Comparison of ENCODE assay signal across 20 cellular contexts in the genomic region with DNA sequence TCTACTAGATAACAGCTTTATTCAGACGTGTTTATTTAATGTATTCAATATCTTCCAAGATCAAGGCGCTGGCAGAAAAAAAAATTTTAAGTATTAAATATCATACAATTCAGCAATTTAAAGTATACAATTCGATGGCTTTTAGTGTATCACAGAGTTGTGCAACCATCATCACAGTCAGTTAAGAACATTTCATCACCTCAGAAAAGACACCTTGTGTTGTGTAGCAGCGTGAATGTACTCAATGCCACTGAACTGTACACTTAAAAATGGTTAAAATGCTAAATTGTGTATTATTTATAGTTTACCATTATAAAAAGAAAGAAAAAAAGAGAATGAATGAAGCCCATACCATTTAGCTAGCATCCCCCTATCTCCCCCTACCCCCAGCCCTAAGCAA.
DNase-seq lines count a peak whose midpoint lies in the region; ATAC-seq, FAIRE-seq and TF ChIP-seq lines count a peak whose summit lies in the region.
"Had no signal": no experiment of that assay in that cellular context is flagged by ENCODE, and none has a peak within 500 bp of the region (broad histone marks: within the 10 kb centered on the region; RNA-seq: fewer than 3 reads in every experiment).

No MANE protein-coding gene starts in this region.

- H3K27ac Mint-ChIP-seq in MCF 10A (ENCODE audit: low read depth, unreplicated experiment), result peak overlapping the region; percentile 92
- peak overlapping the region in 7 of 9 donors; percentile 41 to 83 (median 70) for H3K27ac Mint-ChIP-seq in naive thymus-derived CD4-positive, alpha-beta T cell
- H3K27ac Mint-ChIP-seq in activated naive CD8-positive, alpha-beta T cell treated with anti-CD3 and anti-CD28 coated beads, Interleukin-2, amount 50 U/mL, for 24 hours, result no peak overlapping the region
- H3K27ac Mint-ChIP-seq: activated CD4-positive, alpha-beta memory T cell treated with anti-CD3 and anti-CD28 coated beads for 36 hours; nephron progenitor cell had no signal

- no peaks in the 10 kb centered on the region for H3K36me3 Mint-ChIP-seq in MCF 10A (ENCODE audit: insufficient read depth, unreplicated experiment)
- peaks cover 0 to 21% (median 5%) of the 10 kb centered on the region in 5 donors for H3K36me3 Mint-ChIP-seq in naive thymus-derived CD4-positive, alpha-beta T cell
- H3K36me3 Mint-ChIP-seq in activated naive CD8-positive, alpha-beta T cell treated with anti-CD3 and anti-CD28 coated beads, Interleukin-2, amount 50 U/mL, for 24 hours (ENCODE audit: low read depth), result peaks cover 33% of the 10 kb centered on the region
- H3K36me3 Mint-ChIP-seq: activated CD4-positive, alpha-beta memory T cell treated with anti-CD3 and anti-CD28 coated beads for 36 hours had no signal

- intact Hi-C loops in MCF 10A (cut with micrococcal nuclease), result loop anchor here (1.0 to 5.0 kb wide), 2 partner anchors 15 to 153 kb away; no protein-coding TSS in a partner anchor
- intact Hi-C loops in breast epithelium (cut with DNase I; ENCODE audit: low total_unique reads), result no loop called here
- intact Hi-C loops in naive thymus-derived CD4-positive, alpha-beta T cell (cut with micrococcal nuclease), result no loop called here

- ATAC-seq in naive thymus-derived CD4-positive, alpha-beta T cell, result no peak
- no peak for ATAC-seq in activated naive CD8-positive, alpha-beta T cell treated with anti-CD3 and anti-CD28 coated beads, Interleukin-2, amount 50 U/mL, for 24 hours
- ATAC-seq in GM21367 (IDR thresholded peaks at IDR 0.05; ENCODE audit: unreplicated experiment) (no peak), GM21737 (IDR thresholded peaks at IDR 0.05; ENCODE audit: unreplicated experiment) (no peak)

- H3K9me3 ChIP-seq in breast epithelium, result no peaks in the 10 kb centered on the region
- no peaks in the 10 kb centered on the region for H3K9me3 ChIP-seq in naive thymus-derived CD4-positive, alpha-beta T cell (ENCODE audit: control insufficient read depth in 2 of 3, low read length in 3 of 3)
- H3K9me3 ChIP-seq: ascending aorta, prostate gland had no signal

- no peaks in the 10 kb centered on the region for H3K4me1 ChIP-seq in breast epithelium
- peaks cover 27 to 30% of the 10 kb centered on the region in 2 donors for H3K4me1 ChIP-seq in naive thymus-derived CD4-positive, alpha-beta T cell (ENCODE audit: control insufficient read depth in 2 of 2, insufficient read depth in 2 of 2, low read length in 2 of 2)
- H3K4me1 ChIP-seq: ascending aorta, prostate gland had no signal

- BruUV-seq in MCF 10A (replicated peaks; lab: Mats Ljungman, UMichigan), result no TSS peak

- H3K4me3 ChIP-seq in breast epithelium (no peak overlapping the region), bronchial epithelial cell (ENCODE audit: low read depth, low read length) (no peak overlapping the region)
- H3K4me3 ChIP-seq in naive thymus-derived CD4-positive, alpha-beta T cell (ENCODE audit: low read length), result no peak overlapping the region
- H3K4me3 ChIP-seq: A549, ascending aorta, heart right ventricle, lung, prostate gland had no signal

- FAIRE-seq in bronchial epithelial cell (lab: Jason Lieb, UNC), result no peak
- FAIRE-seq: A549, urothelium cell line had no signal

- H3K4me1 Mint-ChIP-seq in MCF 10A (ENCODE audit: insufficient read depth, unreplicated experiment), result peaks cover 34% of the 10 kb centered on the region
- H3K4me1 Mint-ChIP-seq in naive thymus-derived CD4-positive, alpha-beta T cell, result peaks cover 37 to 61% (median 46%) of the 10 kb centered on the region in 7 donors
- peaks cover 43% of the 10 kb centered on the region for H3K4me1 Mint-ChIP-seq in activated naive CD8-positive, alpha-beta T cell treated with anti-CD3 and anti-CD28 coated beads, Interleukin-2, amount 50 U/mL, for 24 hours
- H3K4me1 Mint-ChIP-seq: nephron progenitor cell had no signal

- H3K27me3 Mint-ChIP-seq in MCF 10A (ENCODE audit: insufficient read depth, unreplicated experiment), result no peaks in the 10 kb centered on the region
- H3K27me3 Mint-ChIP-seq in naive thymus-derived CD4-positive, alpha-beta T cell, result peaks cover 0 to 4% (median 0%) of the 10 kb centered on the region in 5 donors
- no peaks in the 10 kb centered on the region for H3K27me3 Mint-ChIP-seq in activated naive CD8-positive, alpha-beta T cell treated with anti-CD3 and anti-CD28 coated beads, Interleukin-2, amount 50 U/mL, for 24 hours
- H3K27me3 Mint-ChIP-seq: activated CD4-positive, alpha-beta memory T cell treated with anti-CD3 and anti-CD28 coated beads for 36 hours had no signal

- no peaks in the 10 kb centered on the region for H3K36me3 ChIP-seq in breast epithelium
- no peaks in the 10 kb centered on the region for H3K36me3 ChIP-seq in bronchial epithelial cell (ENCODE audit: control insufficient read depth, insufficient read depth, low read length)
- H3K36me3 ChIP-seq in naive thymus-derived CD4-positive, alpha-beta T cell (ENCODE audit: control insufficient read depth in 2 of 3, insufficient read depth in 3 of 3, low read length in 3 of 3), result peaks cover 0 to 2% (median 0%) of the 10 kb centered on the region in 3 experiments
- H3K36me3 ChIP-seq: ascending aorta, prostate gland had no signal

- CTCF ChIA-PET in MCF 10A (lab: Yijun Ruan, JAX), result interaction anchor here (0.6 to 2.2 kb wide), 3 partner anchors 72 to 510 kb away, joined by 3 to 8 read pairs (median 3); no protein-coding TSS in a partner anchor
- CTCF ChIA-PET in naive thymus-derived CD4-positive, alpha-beta T cell (lab: Charles Lee), result interaction anchor here (0.9 to 1.2 kb wide), 2 partner anchors 68 to 71 kb away, joined by 4 to 7 read pairs; no protein-coding TSS in a partner anchor

- H3K27me3 ChIP-seq in breast epithelium (no peaks in the 10 kb centered on the region), bronchial epithelial cell (ENCODE audit: control insufficient read depth, insufficient read depth, low read length) (no peaks in the 10 kb centered on the region)
- no peaks in the 10 kb centered on the region for H3K27me3 ChIP-seq in naive thymus-derived CD4-positive, alpha-beta T cell (ENCODE audit: control insufficient read depth in 2 of 2, insufficient read depth in 2 of 2, low read length in 2 of 2)
- H3K27me3 ChIP-seq: ascending aorta, heart right ventricle had no signal

- POLR2A ChIA-PET in MCF 10A (lab: Yijun Ruan, JAX), result interaction anchor here (0.6 to 2.9 kb wide), 6 partner anchors 10 to 1041 kb away, joined by 3 to 23 read pairs (median 3); no protein-coding TSS in a partner anchor
- POLR2A ChIA-PET in naive thymus-derived CD4-positive, alpha-beta T cell (lab: Charles Lee), result interaction anchor here (0.5 to 3.9 kb wide), 4 partner anchors 42 to 572 kb away, joined by 3 to 25 read pairs (median 4); no protein-coding TSS in a partner anchor

- no peaks in the 10 kb centered on the region for H3K9me3 Mint-ChIP-seq in MCF 10A (ENCODE audit: unreplicated experiment)
- H3K9me3 Mint-ChIP-seq in naive thymus-derived CD4-positive, alpha-beta T cell, result peaks cover 0 to 9% (median 0%) of the 10 kb centered on the region in 11 donors
- H3K9me3 Mint-ChIP-seq in activated naive CD8-positive, alpha-beta T cell treated with anti-CD3 and anti-CD28 coated beads, Interleukin-2, amount 50 U/mL, for 24 hours, result no peaks in the 10 kb centered on the region
- H3K9me3 Mint-ChIP-seq: activated CD4-positive, alpha-beta memory T cell treated with anti-CD3 and anti-CD28 coated beads for 36 hours had no signal

- no peak for TF ChIP-seq POLR2A in breast epithelium (IDR thresholded peaks at IDR 0.05)

- H3K4me3 Mint-ChIP-seq in MCF 10A (ENCODE audit: unreplicated experiment), result no peak overlapping the region
- peak overlapping the region in 5 of 10 donors; percentile 1 to 52 (median 32) for H3K4me3 Mint-ChIP-seq in naive thymus-derived CD4-positive, alpha-beta T cell
- no peak overlapping the region for H3K4me3 Mint-ChIP-seq in activated naive CD8-positive, alpha-beta T cell treated with anti-CD3 and anti-CD28 coated beads, Interleukin-2, amount 50 U/mL, for 24 hours
- H3K4me3 Mint-ChIP-seq: activated CD4-positive, alpha-beta memory T cell treated with anti-CD3 and anti-CD28 coated beads for 36 hours; nephron progenitor cell had no signal

- DNase-seq in MCF 10A (ENCODE audit: unreplicated experiment) (peak; percentile 87), breast epithelium (ENCODE audit: low spot score in 2 of 2) (no peak), bronchial epithelial cell (ENCODE audit: low read depth) (peak; percentile 75), NCI-H510A (lab: John Stamatoyannopoulos, UW) (no peak)
- DNase-seq in naive thymus-derived CD4-positive, alpha-beta T cell, result no peak
- DNase-seq in activated naive CD8-positive, alpha-beta T cell treated with anti-CD3 and anti-CD28 coated beads, Interleukin-2, amount 50 U/mL, for 24 hours, result no peak
- DNase-seq: activated CD4-positive, alpha-beta memory T cell treated with anti-CD3 and anti-CD28 coated beads for 36 hours; activated naive CD4-positive, alpha-beta T cell treated with Interleukin-2 at 50 U/mL for 16 hours; activated T-cell treated with anti-CD3 and anti-CD28 coated beads, Interleukin-2, amount 50 U/mL, for 1 hour; heart right ventricle; NCI-H2029; nephron progenitor cell; substantia nigra had no signal

- TF ChIP-seq CTCF in MCF 10A (IDR thresholded peaks at IDR 0.05; ENCODE audit: unreplicated experiment) (no peak), breast epithelium (IDR thresholded peaks at IDR 0.05) (no peak), bronchial epithelial cell (IDR thresholded peaks at IDR 0.05; ENCODE audit: insufficient read depth, low read length, severe bottlenecking) (no peak)

- H3K27ac ChIP-seq in breast epithelium, result peak overlapping the region in 1 of 2 donors; percentile 70
- H3K27ac ChIP-seq in naive thymus-derived CD4-positive, alpha-beta T cell (ENCODE audit: low read depth, low read length), result no peak overlapping the region
- H3K27ac ChIP-seq: prostate gland had no signal

Comparison
In these comparisons a context has a peak if more than half of its experiments do, and no peak if none do; other contexts are left out.
1. DNase-seq: peak in MCF 10A (single experiment) and bronchial epithelial cell (single experiment); none in breast epithelium (0 of 2), naive thymus-derived CD4-positive, alpha-beta T cell (0 of 9), activated naive CD8-positive, alpha-beta T cell treated with anti-CD3 and anti-CD28 coated beads, Interleukin-2, amount 50 U/mL, for 24 hours (single experiment) and NCI-H510A (single experiment).